1 cellular context compared by ENCODE assay signal in the genomic region with DNA sequence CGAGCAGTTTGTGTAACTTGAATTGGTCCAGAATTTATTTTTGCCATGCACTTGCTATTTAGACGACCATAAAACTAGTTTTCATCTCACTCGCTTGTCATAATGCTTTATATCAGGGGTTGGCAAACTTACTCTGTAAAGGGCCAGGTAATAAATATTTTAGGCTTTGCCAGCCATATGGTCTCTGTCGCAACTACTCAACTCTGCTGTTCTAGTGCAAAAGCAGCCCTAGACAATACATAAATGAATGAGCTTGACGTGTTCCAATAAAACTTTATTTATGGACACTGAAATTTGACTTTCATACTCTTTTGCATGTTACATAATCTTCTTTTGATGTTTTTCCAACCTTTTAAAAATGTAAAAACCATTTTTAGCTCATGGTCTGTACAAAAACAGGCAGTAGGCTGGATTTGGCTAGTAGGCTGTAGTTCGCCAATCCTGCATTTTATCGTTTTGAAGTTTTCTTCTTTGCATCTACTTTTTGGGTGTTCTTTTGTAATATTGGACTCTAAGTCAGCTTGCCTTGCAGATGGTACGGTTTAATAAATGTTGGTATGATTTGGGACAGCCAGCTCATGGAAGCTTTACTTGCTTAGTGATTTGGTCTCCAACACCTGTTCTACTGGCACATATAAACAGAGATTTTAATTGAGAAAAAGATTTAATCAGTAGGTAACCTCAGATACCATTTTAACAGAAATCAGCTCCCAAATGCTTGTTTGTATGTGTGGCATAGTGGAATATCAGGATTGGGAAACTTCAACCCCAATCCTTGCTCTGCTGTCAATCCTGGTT.
TF ChIP-seq lines count a peak whose summit lies in the region.

No MANE protein-coding gene starts in this region.

TF ChIP-seq in GM23338, 12 proteins besides CTCF, POLR2A, EP300 and RAD21 (continued from another document):
- TF ChIP-seq, protein P1, sequence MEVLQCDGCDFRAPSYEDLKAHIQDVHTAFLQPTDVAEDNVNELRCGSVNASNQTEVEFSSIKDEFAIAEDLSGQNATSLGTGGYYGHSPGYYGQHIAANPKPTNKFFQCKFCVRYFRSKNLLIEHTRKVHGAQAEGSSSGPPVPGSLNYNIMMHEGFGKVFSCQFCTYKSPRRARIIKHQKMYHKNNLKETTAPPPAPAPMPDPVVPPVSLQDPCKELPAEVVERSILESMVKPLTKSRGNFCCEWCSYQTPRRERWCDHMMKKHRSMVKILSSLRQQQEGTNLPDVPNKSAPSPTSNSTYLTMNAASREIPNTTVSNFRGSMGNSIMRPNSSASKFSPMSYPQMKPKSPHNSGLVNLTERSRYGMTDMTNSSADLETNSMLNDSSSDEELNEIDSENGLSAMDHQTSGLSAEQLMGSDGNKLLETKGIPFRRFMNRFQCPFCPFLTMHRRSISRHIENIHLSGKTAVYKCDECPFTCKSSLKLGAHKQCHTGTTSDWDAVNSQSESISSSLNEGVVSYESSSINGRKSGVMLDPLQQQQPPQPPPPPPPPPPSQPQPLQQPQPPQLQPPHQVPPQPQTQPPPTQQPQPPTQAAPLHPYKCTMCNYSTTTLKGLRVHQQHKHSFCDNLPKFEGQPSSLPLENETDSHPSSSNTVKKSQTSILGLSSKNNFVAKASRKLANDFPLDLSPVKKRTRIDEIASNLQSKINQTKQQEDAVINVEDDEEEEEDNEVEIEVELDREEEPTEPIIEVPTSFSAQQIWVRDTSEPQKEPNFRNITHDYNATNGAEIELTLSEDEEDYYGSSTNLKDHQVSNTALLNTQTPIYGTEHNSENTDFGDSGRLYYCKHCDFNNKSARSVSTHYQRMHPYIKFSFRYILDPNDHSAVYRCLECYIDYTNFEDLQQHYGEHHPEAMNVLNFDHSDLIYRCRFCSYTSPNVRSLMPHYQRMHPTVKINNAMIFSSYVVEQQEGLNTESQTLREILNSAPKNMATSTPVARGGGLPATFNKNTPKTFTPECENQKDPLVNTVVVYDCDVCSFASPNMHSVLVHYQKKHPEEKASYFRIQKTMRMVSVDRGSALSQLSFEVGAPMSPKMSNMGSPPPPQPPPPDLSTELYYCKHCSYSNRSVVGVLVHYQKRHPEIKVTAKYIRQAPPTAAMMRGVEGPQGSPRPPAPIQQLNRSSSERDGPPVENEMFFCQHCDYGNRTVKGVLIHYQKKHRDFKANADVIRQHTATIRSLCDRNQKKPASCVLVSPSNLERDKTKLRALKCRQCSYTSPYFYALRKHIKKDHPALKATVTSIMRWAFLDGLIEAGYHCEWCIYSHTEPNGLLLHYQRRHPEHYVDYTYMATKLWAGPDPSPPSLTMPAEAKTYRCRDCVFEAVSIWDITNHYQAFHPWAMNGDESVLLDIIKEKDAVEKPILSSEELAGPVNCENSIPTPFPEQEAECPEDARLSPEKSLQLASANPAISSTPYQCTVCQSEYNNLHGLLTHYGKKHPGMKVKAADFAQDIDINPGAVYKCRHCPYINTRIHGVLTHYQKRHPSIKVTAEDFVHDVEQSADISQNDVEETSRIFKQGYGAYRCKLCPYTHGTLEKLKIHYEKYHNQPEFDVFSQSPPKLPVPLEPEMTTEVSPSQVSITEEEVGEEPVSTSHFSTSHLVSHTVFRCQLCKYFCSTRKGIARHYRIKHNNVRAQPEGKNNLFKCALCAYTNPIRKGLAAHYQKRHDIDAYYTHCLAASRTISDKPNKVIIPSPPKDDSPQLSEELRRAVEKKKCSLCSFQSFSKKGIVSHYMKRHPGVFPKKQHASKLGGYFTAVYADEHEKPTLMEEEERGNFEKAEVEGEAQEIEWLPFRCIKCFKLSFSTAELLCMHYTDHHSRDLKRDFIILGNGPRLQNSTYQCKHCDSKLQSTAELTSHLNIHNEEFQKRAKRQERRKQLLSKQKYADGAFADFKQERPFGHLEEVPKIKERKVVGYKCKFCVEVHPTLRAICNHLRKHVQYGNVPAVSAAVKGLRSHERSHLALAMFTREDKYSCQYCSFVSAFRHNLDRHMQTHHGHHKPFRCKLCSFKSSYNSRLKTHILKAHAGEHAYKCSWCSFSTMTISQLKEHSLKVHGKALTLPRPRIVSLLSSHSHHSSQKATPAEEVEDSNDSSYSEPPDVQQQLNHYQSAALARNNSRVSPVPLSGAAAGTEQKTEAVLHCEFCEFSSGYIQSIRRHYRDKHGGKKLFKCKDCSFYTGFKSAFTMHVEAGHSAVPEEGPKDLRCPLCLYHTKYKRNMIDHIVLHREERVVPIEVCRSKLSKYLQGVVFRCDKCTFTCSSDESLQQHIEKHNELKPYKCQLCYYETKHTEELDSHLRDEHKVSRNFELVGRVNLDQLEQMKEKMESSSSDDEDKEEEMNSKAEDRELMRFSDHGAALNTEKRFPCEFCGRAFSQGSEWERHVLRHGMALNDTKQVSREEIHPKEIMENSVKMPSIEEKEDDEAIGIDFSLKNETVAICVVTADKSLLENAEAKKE (CRISPR knock-in tag; IDR thresholded peaks at IDR 0.05) = no peak
- no peak for TF ChIP-seq EZH2phosphoT487 (IDR thresholded peaks at IDR 0.05; ENCODE audit: unreplicated experiment)
